8 cellular contexts compared by ENCODE assay signal in genomic region chr6:38262041-38262440, GRCh38.
DNase-seq lines count a peak whose midpoint lies in the region; ATAC-seq and TF ChIP-seq lines count a peak whose summit lies in the region.

No MANE protein-coding gene starts in this region.

- H3K9me3 ChIP-seq in left ventricle myocardium inferior (replicated peaks) = no peaks in the 10 kb centered on the region

- DNase-seq in H4 (ENCODE audit: low spot score) = peak; percentile 81
- DNase-seq in activated B cell treated with CpG ODN at 0.5 μM for 24 hours = no peak
- no peak for DNase-seq in left ventricle myocardium inferior
- DNase-seq in retinal pigment epithelial cell (ENCODE audit: low read depth) = peak; percentile 68
- DNase-seq in activated CD4-positive, CD25-positive, alpha-beta regulatory T cell (lab: John Stamatoyannopoulos, UW) = no peak
- DNase-seq in stimulated activated CD4-positive, alpha-beta T cell treated with anti-CD3 and anti-CD28 coated beads, Interleukin-4, amount 100 ng/mL, for 1 hour = no peak
- DNase-seq in LoVo (ENCODE audit: low spot score) = no peak

- CTCF ChIA-PET in activated B cell treated with CpG ODN at 0.5 μM for 24 hours (lab: Charles Lee) = no interaction called here

- H3K36me3 Mint-ChIP-seq in activated B cell treated with CpG ODN at 0.5 μM for 24 hours (ENCODE audit: low read depth) = peaks cover 21% of the 10 kb centered on the region

- H3K4me1 Mint-ChIP-seq in activated B cell treated with CpG ODN at 0.5 μM for 24 hours = peaks cover 36% of the 10 kb centered on the region

- H3K27me3 Mint-ChIP-seq in activated B cell treated with CpG ODN at 0.5 μM for 24 hours = no peaks in the 10 kb centered on the region

- no peak overlapping the region for H3K27ac Mint-ChIP-seq in activated B cell treated with CpG ODN at 0.5 μM for 24 hours

- TF ChIP-seq CTCF in activated B cell treated with CpG ODN at 0.5 μM for 24 hours (IDR thresholded peaks at IDR 0.05) (no peak), left ventricle myocardium inferior (IDR thresholded peaks at IDR 0.05; ENCODE audit: borderline replicate concordance) (no peak), retinal pigment epithelial cell (conservative IDR thresholded peaks at IDR 0.05; ENCODE audit: low read depth, low read length) (no peak)

- no peaks in the 10 kb centered on the region for H3K9me3 Mint-ChIP-seq in activated B cell treated with CpG ODN at 0.5 μM for 24 hours

- no peak overlapping the region for H3K4me3 Mint-ChIP-seq in activated B cell treated with CpG ODN at 0.5 μM for 24 hours

- intact Hi-C loops in activated B cell treated with CpG ODN at 0.5 μM for 24 hours (cut with micrococcal nuclease) (no loop called here), left ventricle myocardium inferior (cut with micrococcal nuclease) (no loop called here)

- ATAC-seq in activated B cell treated with CpG ODN at 0.5 μM for 24 hours (ENCODE audit: low read depth) = peak; percentile 37
- ATAC-seq in GM18868 (IDR thresholded peaks at IDR 0.05; ENCODE audit: unreplicated experiment) = no peak

- H3K36me3 ChIP-seq in left ventricle myocardium inferior = no peaks in the 10 kb centered on the region

- POLR2A ChIA-PET in activated B cell treated with CpG ODN at 0.5 μM for 24 hours (lab: Charles Lee) = interaction anchor here (0.7 kb wide), 1 partner anchor 43 kb away, joined by 6 read pairs; no protein-coding TSS in a partner anchor

- H3K27me3 ChIP-seq in left ventricle myocardium inferior (ENCODE audit: low read depth) = no peaks in the 10 kb centered on the region

- peak overlapping the region; percentile 71 for H3K27ac ChIP-seq in left ventricle myocardium inferior (replicated peaks)

- H3K4me3 ChIP-seq in left ventricle myocardium inferior (peak overlapping the region; percentile 12), retinal pigment epithelial cell (ENCODE audit: low read length) (no peak overlapping the region)

- peaks cover 26% of the 10 kb centered on the region for H3K4me1 ChIP-seq in left ventricle myocardium inferior

Comparison
In these comparisons a context has a peak if more than half of its experiments do, and no peak if none do; other contexts are left out.
1. DNase-seq: peak in H4 (single experiment) and retinal pigment epithelial cell (single experiment); none in activated B cell treated with CpG ODN at 0.5 μM for 24 hours (single experiment), left ventricle myocardium inferior (single experiment), activated CD4-positive, CD25-positive, alpha-beta regulatory T cell (0 of 4), stimulated activated CD4-positive, alpha-beta T cell treated with anti-CD3 and anti-CD28 coated beads, Interleukin-4, amount 100 ng/mL, for 1 hour (single experiment) and LoVo (single experiment).